ENCODE assay signal across 8 cellular contexts in genomic region chr3:158109804-158110657, GRCh38. TPM values are rescaled to one million over a fixed set of nuclear protein-coding genes. Genes with fewer than 3 reads are reported as not detected.
DNase-seq lines count a peak whose midpoint lies in the region; ATAC-seq and TF ChIP-seq lines count a peak whose summit lies in the region.

RSRC1 (plus strand) TSS chr3:158110089; CDS start chr3:158122105, 12,016 bp downstream.

- CTCF ChIA-PET in activated CD4-positive, alpha-beta memory T cell treated with anti-CD3 and anti-CD28 coated beads, Interleukin-2, amount 10 ng/mL, durations not matched to agents 7 days and 5 days (lab: Charles Lee): interaction anchor here (0.6 to 1.4 kb wide), 6 partner anchors 10 to 550 kb away, joined by 3 to 4 read pairs (median 3); partner anchors contain the start of gene GFM1

- DNase-seq in NCI-H82 (lab: John Stamatoyannopoulos, UW): peak; percentile 96
- peak; percentile 83 for DNase-seq in activated CD4-positive, alpha-beta memory T cell treated with anti-CD3 and anti-CD28 coated beads, Interleukin-2, amount 10 ng/mL, durations not matched to agents 7 days and 5 days
- DNase-seq in ecto neural progenitor cell (ENCODE audit: low spot score): peak; percentile 93
- peak; percentile 84 for DNase-seq in lung (ENCODE audit: low spot score)
- peak; percentile 57 to 78 (median 70) for DNase-seq in stimulated activated CD4-positive, alpha-beta T cell treated with anti-CD3 and anti-CD28 coated beads, TNF-alpha, amount 100 ng/mL, for 24 hours (ENCODE audit: low read depth in 3 of 3)

- peaks cover 3 to 6% of the 10 kb centered on the region in 2 donors for H3K9me3 ChIP-seq in lung (ENCODE audit: control insufficient read depth in 2 of 2, insufficient read depth in 1 of 2, low read length in 1 of 2)

- H3K27me3 Mint-ChIP-seq in activated CD4-positive, alpha-beta memory T cell treated with anti-CD3 and anti-CD28 coated beads, Interleukin-2, amount 10 ng/mL, durations not matched to agents 7 days and 5 days: peaks cover 35% of the 10 kb centered on the region

- H3K9me3 Mint-ChIP-seq in activated CD4-positive, alpha-beta memory T cell treated with anti-CD3 and anti-CD28 coated beads, Interleukin-2, amount 10 ng/mL, durations not matched to agents 7 days and 5 days: peaks cover 13% of the 10 kb centered on the region

- ATAC-seq in GM19438 (IDR thresholded peaks at IDR 0.05; ENCODE audit: low read depth, unreplicated experiment): peak; percentile 80
- peak; percentile 82 for ATAC-seq in HG03571 (IDR thresholded peaks at IDR 0.05; ENCODE audit: unreplicated experiment)
- ATAC-seq in lung (ENCODE audit: insufficient read depth, low FRiP score): peak; percentile 95

- peak within 1 kb of the TSS; percentile 96 for H3K4me3 ChIP-seq in lung

- H3K27ac ChIP-seq in C4-2B (peak within 1 kb of the TSS; percentile 90), lung (ENCODE audit: low read depth in 1 of 2, low read length in 1 of 2) (peak within 1 kb of the TSS; percentile 70 to 90)

- peaks cover 59% of the 10 kb centered on the region for H3K4me1 Mint-ChIP-seq in activated CD4-positive, alpha-beta memory T cell treated with anti-CD3 and anti-CD28 coated beads, Interleukin-2, amount 10 ng/mL, durations not matched to agents 7 days and 5 days

- H3K27me3 ChIP-seq in lung (ENCODE audit: control insufficient read depth, insufficient read depth): no peaks in the 10 kb centered on the region

- no peak for TF ChIP-seq CTCF in C4-2B (conservative IDR thresholded peaks at IDR 0.05)
- no peak for TF ChIP-seq CTCF in lung (IDR thresholded peaks at IDR 0.05; ENCODE audit: control extremely low read depth, extremely low read depth)

- H3K36me3 Mint-ChIP-seq in activated CD4-positive, alpha-beta memory T cell treated with anti-CD3 and anti-CD28 coated beads, Interleukin-2, amount 10 ng/mL, durations not matched to agents 7 days and 5 days (ENCODE audit: low read depth): peaks cover 31% of the 10 kb centered on the region

- WGBS in lung, 2 donors: 0% methylated on average over 57 of the region's 57 CpGs

- POLR2A ChIA-PET in activated CD4-positive, alpha-beta memory T cell treated with anti-CD3 and anti-CD28 coated beads, Interleukin-2, amount 10 ng/mL, durations not matched to agents 7 days and 5 days (lab: Charles Lee): interaction anchor here (0.6 to 3.3 kb wide), 17 partner anchors 9 to 685 kb away, joined by 3 to 27 read pairs (median 3); no protein-coding TSS in a partner anchor

- H3K4me1 ChIP-seq in lung (ENCODE audit: control insufficient read depth in 2 of 2, insufficient read depth in 2 of 2, low read length in 2 of 2): peaks cover 5 to 15% of the 10 kb centered on the region in 2 donors

- H3K36me3 ChIP-seq in lung (ENCODE audit: control insufficient read depth in 2 of 2, insufficient read depth in 2 of 2, low read length in 2 of 2): no peaks in the 10 kb centered on the region

- H3K27ac Mint-ChIP-seq in activated CD4-positive, alpha-beta memory T cell treated with anti-CD3 and anti-CD28 coated beads, Interleukin-2, amount 10 ng/mL, durations not matched to agents 7 days and 5 days: peak within 1 kb of the TSS; percentile 59

- H3K4me3 Mint-ChIP-seq in activated CD4-positive, alpha-beta memory T cell treated with anti-CD3 and anti-CD28 coated beads, Interleukin-2, amount 10 ng/mL, durations not matched to agents 7 days and 5 days: peak within 1 kb of the TSS; percentile 85

RNA-seq across cellular contexts. Expression of gene RSRC1, which starts in this region (rescaled TPM):
- total RNA-seq in activated CD4-positive, alpha-beta memory T cell treated with anti-CD3 and anti-CD28 coated beads, Interleukin-2, amount 10 ng/mL, durations not matched to agents 7 days and 5 days: 10 to 100 TPM; 37.4 to 38.8 TPM
- total RNA-seq in lung: 10 to 100 TPM; 22.8 to 53.5 TPM
- 10 to 100 TPM in 1 of 2 donors, 1 to 10 TPM in 1; 9.1 to 11.3 TPM for polyA plus RNA-seq in lung

Comparison
In these comparisons a context has a peak if more than half of its experiments do, and no peak if none do; other contexts are left out.
1. Peak in every context shown above with its lines: DNase-seq, ATAC-seq, H3K4me3 ChIP-seq and H3K27ac ChIP-seq.